Comparison of ENCODE assay signal across 22 cellular contexts in the genomic region with DNA sequence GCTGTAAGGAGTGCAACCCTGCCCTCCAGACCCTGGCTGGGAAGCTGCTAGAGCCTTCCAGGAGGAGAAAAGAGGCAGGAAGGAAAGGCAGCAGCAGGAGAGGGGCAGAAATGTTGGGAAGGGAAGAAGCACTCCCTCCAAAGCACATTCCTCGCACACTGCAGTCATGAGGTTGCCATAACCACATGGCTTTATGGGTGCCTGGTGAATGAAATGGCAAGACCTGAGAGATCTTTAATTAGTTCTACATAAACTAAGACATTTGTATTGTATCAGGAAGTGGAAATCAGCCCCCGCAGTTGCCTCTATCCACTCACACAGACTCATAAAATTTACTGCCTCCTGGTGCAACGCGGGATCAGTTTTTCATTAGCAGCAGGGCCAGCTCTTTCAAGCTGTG.
"Had no signal": no experiment of that assay in that cellular context is flagged by ENCODE, and none has a peak within 500 bp of the region (broad histone marks: within the 10 kb centered on the region; RNA-seq: fewer than 3 reads in every experiment).

No MANE protein-coding gene starts in this region.

- H3K36me3 ChIP-seq: sigmoid colon had no signal

- H3K4me2 ChIP-seq: hepatocyte had no signal

- H3K27me3 ChIP-seq: hepatocyte, sigmoid colon, testis had no signal

- DNase-seq: activated CD4-positive, alpha-beta memory T cell treated with anti-CD3 and anti-CD28 coated beads for 36 hours; activated CD4-positive, alpha-beta T cell treated with anti-CD3 and anti-CD28 coated beads for 48 hours; activated CD4-positive, CD25-positive, alpha-beta regulatory T cell; activated effector memory CD4-positive, alpha-beta T cell treated with anti-CD3 and anti-CD28 coated beads, Interleukin-2, amount 50 U/mL, for 16 hours; activated naive CD4-positive, alpha-beta T cell treated with anti-CD3 and anti-CD28 coated beads, Interleukin-2, amount 50 U/mL, for 16 hours; anterior cingulate cortex; effector CD4-positive, alpha-beta T cell; erythroblast; glutamatergic neuron; immature natural killer cell; left ventricle myocardium superior; posterior cingulate gyrus; sigmoid colon; stimulated activated CD4-positive, alpha-beta T cell treated with anti-CD3 and anti-CD28 coated beads, Interleukin-2, amount 100 ng/mL, for 48 hours; stimulated activated naive CD4-positive, alpha-beta T cell; T-helper 9 cell; testis; trophoblast cell had no signal

- H3K9me3 Mint-ChIP-seq: activated CD4-positive, alpha-beta memory T cell treated with anti-CD3 and anti-CD28 coated beads for 36 hours; dendritic cell treated with granulocyte-macrophage colony-stimulating factor and Interleukin-4, amounts not matched to agents 40 ng/mL and 50 ng/mL, for 4 days; immature natural killer cell; memory B cell had no signal

- H2AFZ ChIP-seq: hepatocyte had no signal

- ATAC-seq: left ventricle myocardium superior had no signal

- H3K27ac Mint-ChIP-seq: activated CD4-positive, alpha-beta memory T cell treated with anti-CD3 and anti-CD28 coated beads for 36 hours; dendritic cell treated with granulocyte-macrophage colony-stimulating factor and Interleukin-4, amounts not matched to agents 40 ng/mL and 50 ng/mL, for 4 days; immature natural killer cell; memory B cell had no signal

- H3K27ac ChIP-seq: hepatocyte, sigmoid colon, testis had no signal

- H3K9me3 ChIP-seq: sigmoid colon, testis had no signal

- H3K36me3 Mint-ChIP-seq: activated CD4-positive, alpha-beta memory T cell treated with anti-CD3 and anti-CD28 coated beads for 36 hours; brain; memory B cell had no signal

- H3K4me3 ChIP-seq: hepatocyte, sigmoid colon, testis had no signal
